ENCODE assay signal across 27 cellular contexts in genomic region chr11:86698634-86699033, GRCh38. TPM values are rescaled to one million over a fixed set of nuclear protein-coding genes. Genes with fewer than 3 reads are reported as not detected.
DNase-seq lines count a peak whose midpoint lies in the region; TF ChIP-seq lines count a peak whose summit lies in the region.
"Had no signal": no experiment of that assay in that cellular context is flagged by ENCODE, and none has a peak within 500 bp of the region (broad histone marks: within the 10 kb centered on the region; RNA-seq: fewer than 3 reads in every experiment).

No MANE protein-coding gene starts in this region.

- H3K4ac ChIP-seq in trophoblast cell (ENCODE audit: low read depth, low read length): no peak overlapping the region

- in situ Hi-C loops in mammary epithelial cell (cut with MboI; ENCODE audit: low sequenced_read_pairs in 2 of 2): no loop called here

- H2BK120ac ChIP-seq in trophoblast cell (ENCODE audit: insufficient read depth, low read length, poor library complexity): no peak overlapping the region

- WGBS in mammary epithelial cell (ENCODE audit: low coverage, missing lambda C conversion rate): 64% methylated on average over 1 of the region's 1 CpG
- WGBS in trophoblast cell (ENCODE audit: extremely low coverage, insufficient coverage, insufficient read length): no CpG with 5 or more reads among the region's 1 CpG
- WGBS in lower leg skin, 2 donors: 81 to 97% methylated on average over 1 of the region's 1 CpG

- no peak overlapping the region for H3K18ac ChIP-seq in trophoblast cell (ENCODE audit: low read length)

- DNase-seq in EH (ENCODE audit: low read depth): peak; percentile 63
- DNase-seq in NCI-H460 (ENCODE audit: extremely low read depth, low read depth): peak; percentile 28
- DNase-seq in mammary epithelial cell: no peak
- peak; percentile 46 to 61 for DNase-seq in trophoblast cell
- DNase-seq in lower leg skin (ENCODE audit: low spot score in 2 of 2): no peak
- DNase-seq in T-helper 2 cell: no peak
- DNase-seq in Peyer's patch: no peak
- no peak for DNase-seq in CD8-positive, alpha-beta memory T cell
- DNase-seq: activated CD4-positive, alpha-beta T cell treated with anti-CD3 and anti-CD28 coated beads for 4 hours; activated T-cell treated with anti-CD3 and anti-CD28 coated beads for 4 hours; aorta; glutamatergic neuron; H7; islet precursor cell; KBM-7; MM.1S; NCI-H2081; NCI-H82; ovary; retina; small intestine; stimulated activated CD4-positive, alpha-beta T cell treated with anti-CD3 and anti-CD28 coated beads, Interleukin-1b, Interleukin-23, amount 100 ng/mL, for 48 hours; stimulated activated CD8-positive, alpha-beta memory T cell treated with anti-CD3 and anti-CD28 coated beads, Interleukin-4, amount 100 ng/mL, for 48 hours had no signal

- peaks cover 8% of the 10 kb centered on the region for H3K79me1 ChIP-seq in trophoblast cell (ENCODE audit: low read length)

- H3K4me1 ChIP-seq in mammary epithelial cell (ENCODE audit: insufficient read depth, low read length): peaks cover 35% of the 10 kb centered on the region
- H3K4me1 ChIP-seq in trophoblast cell (ENCODE audit: control insufficient read depth in 1 of 2, insufficient read depth in 2 of 2, low read length in 2 of 2): peaks cover 4 to 12% of the 10 kb centered on the region in 2 experiments
- no peaks in the 10 kb centered on the region for H3K4me1 ChIP-seq in Peyer's patch
- no peaks in the 10 kb centered on the region for H3K4me1 ChIP-seq in CD8-positive, alpha-beta memory T cell (ENCODE audit: insufficient read depth, low read length)

- H3K36me3 ChIP-seq in mammary epithelial cell (ENCODE audit: insufficient read depth, low read length) (no peaks in the 10 kb centered on the region), trophoblast cell (ENCODE audit: control insufficient read depth in 1 of 2, insufficient read depth in 2 of 2, low read length in 2 of 2) (no peaks in the 10 kb centered on the region), Peyer's patch (no peaks in the 10 kb centered on the region)
- no peaks in the 10 kb centered on the region for H3K36me3 ChIP-seq in CD8-positive, alpha-beta memory T cell (ENCODE audit: insufficient read depth, low read length)
- H3K36me3 ChIP-seq: ovary, tibial nerve had no signal

- no peak overlapping the region for H3K4me3 ChIP-seq in mammary epithelial cell (replicated peaks in 1 of 3; ENCODE audit: insufficient read depth in 1 of 3, low read depth in 2 of 3, low read length in 3 of 3)
- H3K4me3 ChIP-seq in trophoblast cell (ENCODE audit: low read depth, low read length): no peak overlapping the region
- H3K4me3 ChIP-seq in lower leg skin (ENCODE audit: low read depth, poor library complexity, severe bottlenecking): no peak overlapping the region
- H3K4me3 ChIP-seq in Peyer's patch: no peak overlapping the region
- H3K4me3 ChIP-seq in CD8-positive, alpha-beta memory T cell (ENCODE audit: low read length): no peak overlapping the region
- H3K4me3 ChIP-seq: ovary, tibial nerve had no signal

- no peaks in the 10 kb centered on the region for H3K36me3 Mint-ChIP-seq in CD8-positive, alpha-beta memory T cell

- H2BK5ac ChIP-seq in trophoblast cell (ENCODE audit: low read depth, low read length, poor library complexity): no peak overlapping the region

- H3K9me3 ChIP-seq in mammary epithelial cell (replicated peaks; ENCODE audit: insufficient read depth, low read length) (no peaks in the 10 kb centered on the region), trophoblast cell (ENCODE audit: insufficient read depth, low read depth, low read length) (no peaks in the 10 kb centered on the region), Peyer's patch (no peaks in the 10 kb centered on the region)
- no peaks in the 10 kb centered on the region for H3K9me3 ChIP-seq in CD8-positive, alpha-beta memory T cell (ENCODE audit: low read length)
- H3K9me3 ChIP-seq: ovary, tibial nerve had no signal

- H3K23ac ChIP-seq in trophoblast cell (ENCODE audit: low read length): no peak overlapping the region

- H2AFZ ChIP-seq in mammary epithelial cell (ENCODE audit: low read depth, low read length) (peak overlapping the region; percentile 41), trophoblast cell (ENCODE audit: insufficient read depth, low read length, poor library complexity) (no peak overlapping the region)

- no peak for TF ChIP-seq POLR2A in lower leg skin (IDR thresholded peaks at IDR 0.05)
- no peak for TF ChIP-seq POLR2A in Peyer's patch (IDR thresholded peaks at IDR 0.05)

- H4K20me1 ChIP-seq in mammary epithelial cell (ENCODE audit: insufficient read depth, low read length): no peaks in the 10 kb centered on the region

- intact Hi-C loops in mammary epithelial cell (cut with micrococcal nuclease) (no loop called here), lower leg skin (cut with DNase I; ENCODE audit: low total_unique reads) (no loop called here)

- no peak overlapping the region for H4K8ac ChIP-seq in trophoblast cell (ENCODE audit: low read depth, low read length)

- H3K79me2 ChIP-seq in mammary epithelial cell (ENCODE audit: insufficient read depth, low read length) (no peaks in the 10 kb centered on the region), trophoblast cell (ENCODE audit: control insufficient read depth, insufficient read depth, low read length, poor library complexity) (peaks cover 2% of the 10 kb centered on the region)

- no peak overlapping the region for H3K9ac ChIP-seq in mammary epithelial cell (ENCODE audit: insufficient read depth, low read length)
- H3K9ac ChIP-seq in trophoblast cell (ENCODE audit: low read length): no peak overlapping the region

- H4K91ac ChIP-seq in trophoblast cell (ENCODE audit: low read depth, low read length): no peak overlapping the region

- POLR2A ChIA-PET in CD8-positive, alpha-beta memory T cell (lab: Charles Lee): no interaction called here

- H3K27me3 Mint-ChIP-seq in CD8-positive, alpha-beta memory T cell: peaks cover 0 to 15% of the 10 kb centered on the region in 2 donors

- no peak overlapping the region for H4K12ac ChIP-seq in trophoblast cell (ENCODE audit: low read depth, low read length)

- no peak overlapping the region for H3K27ac Mint-ChIP-seq in CD8-positive, alpha-beta memory T cell
- H3K27ac Mint-ChIP-seq: activated naive CD4-positive, alpha-beta T cell treated with anti-CD3 and anti-CD28 coated beads, Interleukin-2, amount 50 U/mL, for 72 hours; nephron; T-helper 2 cell treated with Interferon-gamma antibody and Interleukin-4, amounts not matched to agents 5 μg/mL and 100 μg/mL, for 36 hours had no signal

- no peaks in the 10 kb centered on the region for H3K9me3 Mint-ChIP-seq in CD8-positive, alpha-beta memory T cell
- H3K9me3 Mint-ChIP-seq: activated naive CD4-positive, alpha-beta T cell treated with anti-CD3 and anti-CD28 coated beads, Interleukin-2, amount 50 U/mL, for 72 hours; nephron; T-helper 2 cell treated with Interferon-gamma antibody and Interleukin-4, amounts not matched to agents 5 μg/mL and 100 μg/mL, for 36 hours had no signal

- H2AK5ac ChIP-seq in trophoblast cell (ENCODE audit: low read length): no peak overlapping the region

- H3K14ac ChIP-seq in trophoblast cell (ENCODE audit: low read length): no peak overlapping the region

- H2BK12ac ChIP-seq in trophoblast cell (ENCODE audit: low read length): no peak overlapping the region

- TF ChIP-seq CTCF in mammary epithelial cell (conservative IDR thresholded peaks at IDR 0.05 in 1 of 2, IDR thresholded peaks at IDR 0.05 in 1 of 2; ENCODE audit: extremely low read depth in 1 of 2, insufficient read depth in 1 of 2, low read depth in 1 of 2, low read length in 2 of 2) (no peak), lower leg skin (IDR thresholded peaks at IDR 0.05) (no peak), Peyer's patch (IDR thresholded peaks at IDR 0.05) (no peak)

- no peak overlapping the region for H3K4me3 Mint-ChIP-seq in CD8-positive, alpha-beta memory T cell
- H3K4me3 Mint-ChIP-seq: nephron; T-helper 2 cell treated with Interferon-gamma antibody and Interleukin-4, amounts not matched to agents 5 μg/mL and 100 μg/mL, for 36 hours had no signal

- CTCF ChIA-PET in mammary epithelial cell (lab: Charles Lee; ENCODE audit: low non-redundant PET): no interaction called here
- CTCF ChIA-PET in CD8-positive, alpha-beta memory T cell (lab: Charles Lee): no interaction called here

- dilution Hi-C loops in mammary epithelial cell (cut with HindIII; ENCODE audit: low sequenced_read_pairs): no loop called here

- no peaks in the 10 kb centered on the region for H3K27me3 ChIP-seq in mammary epithelial cell (ENCODE audit: insufficient read depth, low read length)
- no peaks in the 10 kb centered on the region for H3K27me3 ChIP-seq in trophoblast cell (ENCODE audit: insufficient read depth, low read length)
- H3K27me3 ChIP-seq in Peyer's patch: no peaks in the 10 kb centered on the region
- no peaks in the 10 kb centered on the region for H3K27me3 ChIP-seq in CD8-positive, alpha-beta memory T cell (ENCODE audit: insufficient read depth, low read length, poor library complexity, severe bottlenecking)
- H3K27me3 ChIP-seq: ovary, tibial nerve had no signal

- H3K4me1 Mint-ChIP-seq in CD8-positive, alpha-beta memory T cell: no peaks in the 10 kb centered on the region

- H3K27ac ChIP-seq in mammary epithelial cell (ENCODE audit: insufficient read depth, low read depth, low read length) (no peak overlapping the region), trophoblast cell (ENCODE audit: low read depth, low read length) (no peak overlapping the region), Peyer's patch (no peak overlapping the region)
- no peak overlapping the region for H3K27ac ChIP-seq in CD8-positive, alpha-beta memory T cell (ENCODE audit: low read depth, low read length)
- H3K27ac ChIP-seq: ovary, tibial nerve had no signal

- BruUV-seq in mammary epithelial cell (replicated peaks; lab: Mats Ljungman, UMichigan): no TSS peak

- H3K4me2 ChIP-seq in mammary epithelial cell (ENCODE audit: insufficient read depth, low read depth, low read length) (no peak overlapping the region), trophoblast cell (ENCODE audit: low read length) (no peak overlapping the region)

RNA-seq across cellular contexts. Expression of gene ME3, which starts 26.2 kb away (rescaled TPM):
- 13.0 and 26.7 TPM in 2 replicates for total RNA-seq in NCI-H460 (2014; rRNA removed; shearing (Covaris generic))
- 18.3 and 34.6 TPM in 2 replicates for polyA plus RNA-seq in NCI-H460 (2014; cell fraction: nucleus; rRNA removed)
- total RNA-seq in mammary epithelial cell (10 to 100 TPM in 1 of 2 donors, not detected in 1; 11.2 TPM), lower leg skin (10 to 100 TPM in 1 of 4 donors, 1 to 10 TPM in 3; 1.9 to 11.0 (median 6.0) TPM), Peyer's patch (10 to 100 TPM; 15.9 to 94.9 (median 51.3) TPM)
- polyA plus RNA-seq in mammary epithelial cell: 1.4 TPM
- not detected for polyA minus RNA-seq in mammary epithelial cell
- 2.0 and 2.3 TPM in 2 replicates for polyA plus RNA-seq in trophoblast cell (2013)
- total RNA-seq in CD8-positive, alpha-beta memory T cell: 1 to 10 TPM; 1.0 to 1.3 TPM
- not detected for polyA plus RNA-seq in CD8-positive, alpha-beta memory T cell

Comparison
In these comparisons a context has a peak if more than half of its experiments do, and no peak if none do; other contexts are left out.
1. DNase-seq: peak in EH (single experiment), NCI-H460 (single experiment) and trophoblast cell (2 of 2); none in mammary epithelial cell (single experiment), lower leg skin (0 of 2), T-helper 2 cell (0 of 5), Peyer's patch (0 of 3) and CD8-positive, alpha-beta memory T cell (0 of 5).